15 cellular contexts compared by ENCODE assay signal in the genomic region with DNA sequence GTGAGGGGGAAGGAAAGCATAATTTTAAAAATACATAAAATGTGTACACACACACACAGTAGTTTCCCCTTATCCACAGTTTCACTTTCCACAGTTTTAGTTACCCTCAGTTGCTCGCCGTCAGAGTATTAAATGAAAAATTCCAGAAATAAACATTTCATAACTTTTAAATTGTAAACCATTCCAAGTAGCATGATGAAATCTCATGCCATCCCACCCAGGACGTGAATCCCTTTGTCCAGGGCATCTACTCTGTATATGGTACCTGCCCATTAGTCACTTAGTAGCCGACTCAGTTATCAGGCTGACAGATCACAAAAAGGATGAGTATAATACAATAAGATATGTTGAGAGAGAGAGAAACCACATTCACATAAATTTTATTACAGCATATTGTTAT.
"Had no signal": no experiment of that assay in that cellular context is flagged by ENCODE, and none has a peak within 500 bp of the region (broad histone marks: within the 10 kb centered on the region; RNA-seq: fewer than 3 reads in every experiment).

No MANE protein-coding gene starts in this region.

- ATAC-seq: activated naive CD4-positive, alpha-beta T cell treated with anti-CD3 and anti-CD28 coated beads, Interleukin-2, amount 50 U/mL, for 72 hours; activated T-cell treated with anti-CD3 and anti-CD28 coated beads, Interleukin-2, amount 50 U/mL, for 4 hours; left cardiac atrium; natural killer cell treated with Interleukin-12 subunit alpha and Interleukin-12 subunit beta and Interleukin-15 and Interleukin-18, amount 100 ng/mL, for 72 hours had no signal

- H3K4me3 Mint-ChIP-seq: activated T-cell treated with anti-CD3 and anti-CD28 coated beads, Interleukin-2, amount 50 U/mL, for 4 hours; immature natural killer cell; natural killer cell treated with Interleukin-12 subunit alpha and Interleukin-12 subunit beta and Interleukin-15 and Interleukin-18, amount 100 ng/mL, for 72 hours had no signal

- H3K27me3 Mint-ChIP-seq: natural killer cell treated with Interleukin-12 subunit alpha and Interleukin-12 subunit beta and Interleukin-15 and Interleukin-18, amount 100 ng/mL, for 72 hours had no signal

- DNase-seq: activated CD4-positive, alpha-beta T cell treated with anti-CD3 and anti-CD28 coated beads, Interleukin-2, amount 50 U/mL, for 4 hours; activated CD4-positive, CD25-positive, alpha-beta regulatory T cell treated with anti-CD3 and anti-CD28 coated beads, Interleukin-2, amount 50 U/mL, for 72 hours; activated effector memory CD4-positive, alpha-beta T cell treated with anti-CD3 and anti-CD28 coated beads, Interleukin-2, amount 50 U/mL, for 16 hours; activated T-cell treated with anti-CD3 and anti-CD28 coated beads, Interleukin-2, amount 50 U/mL, for 4 hours; brain microvascular endothelial cell; cerebellar nuclear complex; dorsolateral prefrontal cortex; immature natural killer cell; left cardiac atrium; ovary; stimulated activated CD4-positive, alpha-beta T cell treated with anti-CD3 and anti-CD28 coated beads, Interleukin-2, amount 100 ng/mL, for 48 hours; stimulated activated naive CD4-positive, alpha-beta T cell treated with Interleukin-2 at 50 U/mL for 16 hours; upper lobe of left lung had no signal

- H3K27ac Mint-ChIP-seq: natural killer cell treated with Interleukin-12 subunit alpha and Interleukin-12 subunit beta and Interleukin-15 and Interleukin-18, amount 100 ng/mL, for 72 hours had no signal
